Comparison of ENCODE assay signal across 15 cellular contexts in genomic region chr2:171210216-171210863, GRCh38. TPM values are rescaled to one million over a fixed set of nuclear protein-coding genes. Genes with fewer than 3 reads are reported as not detected.
DNase-seq lines count a peak whose midpoint lies in the region; ATAC-seq, FAIRE-seq and TF ChIP-seq lines count a peak whose summit lies in the region.
"Had no signal": no experiment of that assay in that cellular context is flagged by ENCODE, and none has a peak within 500 bp of the region (broad histone marks: within the 10 kb centered on the region; RNA-seq: fewer than 3 reads in every experiment).

No MANE protein-coding gene starts in this region.

- peaks cover 5 to 11% of the 10 kb centered on the region in 2 donors for H3K27me3 Mint-ChIP-seq in natural killer cell treated with Interleukin-12 subunit alpha and Interleukin-12 subunit beta and Interleukin-15 and Interleukin-18, amount 100 ng/mL, for 72 hours
- H3K27me3 Mint-ChIP-seq in natural killer cell (ENCODE audit: low read depth in 2 of 2), result peaks cover 9 to 24% of the 10 kb centered on the region in 2 donors
- H3K27me3 Mint-ChIP-seq in type B pancreatic cell, result peaks cover 3% of the 10 kb centered on the region

- POLR2A ChIA-PET in PC-3 (lab: Charles Lee; ENCODE audit: unreplicated experiment) (no interaction called here), K562 (lab: Yijun Ruan, JAX) (interaction anchor here (0.8 kb wide), 1 partner anchor 25 kb away, joined by 3 read pairs; no protein-coding TSS in a partner anchor)

- no peak for DNase-seq in natural killer cell treated with Interleukin-12 subunit alpha and Interleukin-12 subunit beta and Interleukin-15 and Interleukin-18, amount 100 ng/mL, for 72 hours (ENCODE audit: low spot score)
- DNase-seq in natural killer cell, result no peak
- no peak for DNase-seq in PC-3
- no peak for DNase-seq in K562 (ENCODE audit: extremely low read depth in 1 of 4, low spot score in 3 of 4)
- DNase-seq in NCI-H69 (lab: John Stamatoyannopoulos, UW), result no peak
- no peak for DNase-seq in type B pancreatic cell (ENCODE audit: extremely low spot score, unreplicated experiment)
- DNase-seq in Kasumi-1 (lab: John Stamatoyannopoulos, UW), result no peak
- DNase-seq in GM19239 (ENCODE audit: insufficient read length, low spot score), result no peak
- DNase-seq: adrenal gland, cerebellar nuclear complex, left colon, NCI-H146, NCI-H446 treated with DMSO at 0.1 percent for 48 hours, SJCRH30 had no signal

- H3F3A ChIP-seq in PC-3 (ENCODE audit: low read length, unreplicated experiment), result no peaks in the 10 kb centered on the region

- H3K9me3 Mint-ChIP-seq in natural killer cell treated with Interleukin-12 subunit alpha and Interleukin-12 subunit beta and Interleukin-15 and Interleukin-18, amount 100 ng/mL, for 72 hours, result no peaks in the 10 kb centered on the region
- no peaks in the 10 kb centered on the region for H3K9me3 Mint-ChIP-seq in natural killer cell
- no peaks in the 10 kb centered on the region for H3K9me3 Mint-ChIP-seq in type B pancreatic cell

- BruUV-seq in PC-3 (replicated peaks; lab: Mats Ljungman, UMichigan) (no TSS peak), K562 (replicated peaks; lab: Mats Ljungman, UMichigan) (no TSS peak)

- no peak for TF ChIP-seq POLR2A in K562 (conservative IDR thresholded peaks at IDR 0.05)

- 56% methylated on average over 9 of the region's 9 CpGs for WGBS in K562 (ENCODE audit: insufficient coverage, low coverage, missing lambda C conversion rate)

- H3K4me3 ChIP-seq in PC-3 (ENCODE audit: low read length) (no peak overlapping the region), K562 (no peak overlapping the region)
- H3K4me3 ChIP-seq: adrenal gland, SJCRH30 had no signal

- no peak overlapping the region for H3K9ac ChIP-seq in PC-3 (ENCODE audit: low read length)
- no peak overlapping the region for H3K9ac ChIP-seq in K562 (ENCODE audit: insufficient read depth in 1 of 2, low read depth in 2 of 2, low read length in 2 of 2)

- CTCF ChIA-PET in PC-3 (lab: Charles Lee), result no interaction called here
- CTCF ChIA-PET in K562 (lab: Yijun Ruan, JAX; ENCODE audit: low intra/inter-chr PET ratio), result no interaction called here

- no peaks in the 10 kb centered on the region for H3K9me1 ChIP-seq in K562 (ENCODE audit: control insufficient read depth, insufficient read depth, low read length)

- no peaks in the 10 kb centered on the region; the same call in 1 of the 2 replicates for H3K9me2 ChIP-seq in PC-3 (replicated peaks; ENCODE audit: low read length)

- H3K4me2 ChIP-seq in PC-3 (ENCODE audit: low read length) (peak overlapping the region; percentile 43; the same call in 1 of the 2 replicates), K562 (ENCODE audit: insufficient read depth, low read length) (peak overlapping the region; percentile 7; the same call in 1 of the 2 replicates)

- H3K4me1 ChIP-seq in PC-3 (ENCODE audit: insufficient read depth, low read length), result no peaks in the 10 kb centered on the region
- peaks cover 6 to 30% of the 10 kb centered on the region in 2 experiments; a peak in 4 of 5 replicates for H3K4me1 ChIP-seq in K562 (replicated peaks in 1 of 2; ENCODE audit: control insufficient read depth in 2 of 2, insufficient read depth in 2 of 2, low read length in 2 of 2)
- H3K4me1 ChIP-seq: adrenal gland had no signal

- H3K9me3 ChIP-seq in PC-3 (ENCODE audit: low read length), result no peaks in the 10 kb centered on the region
- H3K9me3 ChIP-seq in K562 (replicated peaks; ENCODE audit: control insufficient read depth, insufficient read depth, low read depth, low read length), result no peaks in the 10 kb centered on the region
- H3K9me3 ChIP-seq: adrenal gland, SJCRH30 had no signal

- no peaks in the 10 kb centered on the region for H4K20me1 ChIP-seq in PC-3 (ENCODE audit: low read length)
- H4K20me1 ChIP-seq in K562 (replicated peaks; ENCODE audit: control insufficient read depth, insufficient read depth, low read length), result no peaks in the 10 kb centered on the region

- no peak for FAIRE-seq in K562 (lab: Jason Lieb, UNC)
- no peak for FAIRE-seq in GM19239 (lab: Jason Lieb, UNC)
- FAIRE-seq: endometrium had no signal

- no peaks in the 10 kb centered on the region for H3K36me3 Mint-ChIP-seq in natural killer cell treated with Interleukin-12 subunit alpha and Interleukin-12 subunit beta and Interleukin-15 and Interleukin-18, amount 100 ng/mL, for 72 hours
- H3K36me3 Mint-ChIP-seq in natural killer cell (no peaks in the 10 kb centered on the region), type B pancreatic cell (no peaks in the 10 kb centered on the region)

- H3K27me3 ChIP-seq in PC-3 (ENCODE audit: low read length), result no peaks in the 10 kb centered on the region
- no peaks in the 10 kb centered on the region for H3K27me3 ChIP-seq in K562 (ENCODE audit: control insufficient read depth in 2 of 2, insufficient read depth in 2 of 2, low read length in 2 of 2)
- H3K27me3 ChIP-seq: adrenal gland, SJCRH30 had no signal

- intact Hi-C loops in natural killer cell (cut with micrococcal nuclease), result no loop called here
- intact Hi-C loops in PC-3 (cut with micrococcal nuclease), result no loop called here
- intact Hi-C loops in K562 (cut with micrococcal nuclease), result no loop called here

- in situ Hi-C loops in K562 (cut with MboI), result no loop called here

- no peak overlapping the region for H3K27ac ChIP-seq in PC-3 (ENCODE audit: low read length)
- H3K27ac ChIP-seq in K562 (ENCODE audit: extremely low read depth, low read depth, low read length), result no peak overlapping the region
- H3K27ac ChIP-seq: adrenal gland, SJCRH30 had no signal

- no peak for TF ChIP-seq EP300 in K562 (IDR thresholded peaks at IDR 0.05; ENCODE audit: low read length)

- no peak for ATAC-seq in natural killer cell treated with Interleukin-12 subunit alpha and Interleukin-12 subunit beta and Interleukin-15 and Interleukin-18, amount 100 ng/mL, for 72 hours
- ATAC-seq in natural killer cell (no peak), PC-3 (no peak), K562 (peak; percentile 41; the same call in 2 of the 3 replicates)

- H3K36me3 ChIP-seq in PC-3 (ENCODE audit: low read depth, low read length) (no peaks in the 10 kb centered on the region), K562 (ENCODE audit: control insufficient read depth, insufficient read depth, low read length) (no peaks in the 10 kb centered on the region)
- H3K36me3 ChIP-seq: adrenal gland, SJCRH30 had no signal

- H2AFZ ChIP-seq in PC-3 (ENCODE audit: low read length) (peak overlapping the region; percentile 53), K562 (ENCODE audit: low read depth, low read length) (peak overlapping the region; percentile 81)

- H3K4me3 Mint-ChIP-seq in natural killer cell treated with Interleukin-12 subunit alpha and Interleukin-12 subunit beta and Interleukin-15 and Interleukin-18, amount 100 ng/mL, for 72 hours, result peak overlapping the region; percentile 29
- H3K4me3 Mint-ChIP-seq in natural killer cell, result no peak overlapping the region
- H3K4me3 Mint-ChIP-seq in type B pancreatic cell, result no peak overlapping the region

- TF ChIP-seq RAD21 in K562 (CRISPR knock-in tag; conservative IDR thresholded peaks at IDR 0.05 in 1 of 2, IDR thresholded peaks at IDR 0.05 in 1 of 2), result no peak

- H3K79me2 ChIP-seq in PC-3 (ENCODE audit: low read length) (no peaks in the 10 kb centered on the region), K562 (ENCODE audit: control insufficient read depth, insufficient read depth, low read length) (no peaks in the 10 kb centered on the region)

- no peak overlapping the region for H3K27ac Mint-ChIP-seq in natural killer cell treated with Interleukin-12 subunit alpha and Interleukin-12 subunit beta and Interleukin-15 and Interleukin-18, amount 100 ng/mL, for 72 hours
- H3K27ac Mint-ChIP-seq in natural killer cell (no peak overlapping the region), type B pancreatic cell (no peak overlapping the region)

- H3K4me1 Mint-ChIP-seq in natural killer cell treated with Interleukin-12 subunit alpha and Interleukin-12 subunit beta and Interleukin-15 and Interleukin-18, amount 100 ng/mL, for 72 hours (ENCODE audit: low read depth in 2 of 2), result peaks cover 6 to 7% of the 10 kb centered on the region in 2 donors
- H3K4me1 Mint-ChIP-seq in natural killer cell, result peaks cover 8 to 9% of the 10 kb centered on the region in 2 donors
- H3K4me1 Mint-ChIP-seq in type B pancreatic cell (ENCODE audit: unreplicated experiment), result peaks cover 7% of the 10 kb centered on the region

- no peak for TF ChIP-seq CTCF in natural killer cell (IDR thresholded peaks at IDR 0.05)
- TF ChIP-seq CTCF in PC-3 (conservative IDR thresholded peaks at IDR 0.05; ENCODE audit: low read depth, low read length), result no peak
- TF ChIP-seq CTCF in K562 (IDR thresholded peaks at IDR 0.05 in 2 of 3, conservative IDR thresholded peaks at IDR 0.05 in 1 of 3; ENCODE audit: insufficient read depth in 2 of 3, low read depth in 1 of 3, low read length in 3 of 3), result no peak
- no peak for TF ChIP-seq CTCF in type B pancreatic cell (conservative IDR thresholded peaks at IDR 0.05)

TF ChIP-seq in K562, 482 proteins besides CTCF, POLR2A, EP300 and RAD21 (continues in another document):
- no peak for TF ChIP-seq MXI1 (IDR thresholded peaks at IDR 0.05; ENCODE audit: low read depth, low read length)

RNA-seq across cellular contexts. Expression of gene TLK1, which starts 49.6 kb away (rescaled TPM):
- 10 to 100 TPM; 59.5 to 76.3 TPM for total RNA-seq in natural killer cell treated with Interleukin-12 subunit alpha and Interleukin-12 subunit beta and Interleukin-15 and Interleukin-18, amount 100 ng/mL, for 72 hours
- total RNA-seq in natural killer cell (100 to 1,000 TPM in 1 of 3 donors, 10 to 100 TPM in 2; 90.9 to 101 (median 91.2) TPM), PC-3 (2014; rRNA removed) (10.1 and 17.6 TPM in 2 replicates), K562 (2014; rRNA removed) (20.2 and 25.8 TPM in 2 replicates), K562 (2014; rRNA removed; fragmentation: Illumina TruSeq; extraction: Trizol) (41.6 and 46.6 TPM in 2 replicates), K562 (2015; rRNA removed; fragmentation: Illumina TruSeq; extraction: Trizol) (33.4 and 36.6 TPM in 2 replicates), K562 (2021) (87.9 and 101 TPM in 2 replicates), type B pancreatic cell (ENCODE audit: low replicate concordance) (54.2 and 58.8 TPM in 2 replicates)
- total RNA-seq in K562 (2011; cell fraction: chromatin; rRNA removed; ENCODE audit: low replicate concordance), result 28.8 and 103 TPM in 2 replicates
- total RNA-seq in K562 (2011; cell fraction: nucleolus; rRNA removed), result 12.8 and 19.3 TPM in 2 replicates
- total RNA-seq in K562 (2011; cell fraction: nucleoplasm; rRNA removed), result 38.3 and 67.9 TPM in 2 replicates
- polyA plus RNA-seq in K562 (2011; rRNA removed) (23.8 and 34.4 TPM in 2 replicates), K562 (2014; fragmentation: Illumina TruSeq; extraction: Trizol) (53.4 and 63.2 TPM in 2 replicates), K562 (2014; fragmentation: Nextera tagmentation; extraction: Ambion mirVana) (10 to 100 TPM; 40.5 to 92.0 TPM), K562 (2014; rRNA removed) (19.3 and 22.6 TPM in 2 replicates)
- polyA plus RNA-seq in K562 (2011; cell fraction: cytosol; rRNA removed), result 5.8 and 9.7 TPM in 2 replicates
- 15.1 and 18.2 TPM in 2 replicates for polyA plus RNA-seq in K562 (2011; cell fraction: nucleus; rRNA removed)
- 36.3 and 37.3 TPM in 2 replicates for polyA plus RNA-seq in K562 (2012)
- 79.3 and 89.8 TPM in 2 replicates for polyA minus RNA-seq in K562 (2011; rRNA and poly(A)+ RNA removed)
- 42.7 and 49.5 TPM in 2 replicates for polyA minus RNA-seq in K562 (2011; cell fraction: cytosol; rRNA and poly(A)+ RNA removed)
- 21.5 and 39.5 TPM in 2 replicates for polyA minus RNA-seq in K562 (2011; cell fraction: nucleus; rRNA and poly(A)+ RNA removed)
